8 cellular contexts compared by ENCODE assay signal in genomic region chr11:2898366-2899079, GRCh38. TPM values are rescaled to one million over a fixed set of nuclear protein-coding genes. Genes with fewer than 3 reads are reported as not detected.
DNase-seq lines count a peak whose midpoint lies in the region; ATAC-seq and TF ChIP-seq lines count a peak whose summit lies in the region.

No MANE protein-coding gene starts in this region.

- no peak for TF ChIP-seq CTCF in esophagus squamous epithelium (IDR thresholded peaks at IDR 0.05)

- DNase-seq in DMS153 (lab: John Stamatoyannopoulos, UW) (peak; percentile 76), NCI-H2029 treated with DMSO at 0.1 percent for 48 hours (lab: John Stamatoyannopoulos, UW) (peak; percentile 3), esophagus squamous epithelium (lab: John Stamatoyannopoulos, UW) (no peak), pulmonary artery endothelial cell (ENCODE audit: low read depth, low spot score) (peak; percentile 91), NCI-H1436 (lab: John Stamatoyannopoulos, UW) (no peak)
- peak; percentile 48 for DNase-seq in activated CD8-positive, alpha-beta memory T cell treated with anti-CD3 and anti-CD28 coated beads, Interleukin-2, amount 50 U/mL, for 4 hours

- peak in 1 of 4 donors; percentile 40 for TF ChIP-seq POLR2A in esophagus squamous epithelium (IDR thresholded peaks at IDR 0.05)

- ATAC-seq in GM18520 (IDR thresholded peaks at IDR 0.05; ENCODE audit: unreplicated experiment) = no peak
- ATAC-seq in GM21717 (IDR thresholded peaks at IDR 0.05; ENCODE audit: unreplicated experiment) = no peak

- no peaks in the 10 kb centered on the region for H3K36me3 ChIP-seq in esophagus squamous epithelium

- WGBS in esophagus squamous epithelium, 2 donors = 27 to 35% methylated on average over 7 to 8 of the region's 12 CpGs

- H3K27me3 ChIP-seq in esophagus squamous epithelium = no peaks in the 10 kb centered on the region

- intact Hi-C loops in esophagus squamous epithelium (cut with DNase I) = no loop called here

- peaks cover 38 to 59% (median 43%) of the 10 kb centered on the region in 3 donors for H3K4me1 ChIP-seq in esophagus squamous epithelium

- peak overlapping the region; percentile 64 to 81 (median 72) for H3K27ac ChIP-seq in esophagus squamous epithelium

- H3K9me3 ChIP-seq in esophagus squamous epithelium = no peaks in the 10 kb centered on the region

- peak overlapping the region in 1 of 4 donors; percentile 1 for H3K4me3 ChIP-seq in esophagus squamous epithelium

RNA-seq across cellular contexts. Expression of gene CDKN1C, which starts 12.9 kb away (rescaled TPM):
- total RNA-seq in esophagus squamous epithelium (10 to 100 TPM in 2 of 4 donors, 1 to 10 TPM in 2; 4.1 to 54.6 (median 20.8) TPM), pulmonary artery endothelial cell (3.5 and 4.2 TPM in 2 replicates)

RNA-seq across cellular contexts. Expression of gene PHLDA2, which starts 30.7 kb away (rescaled TPM):
- 10 to 100 TPM; 10.2 to 39.2 (median 22.5) TPM for total RNA-seq in esophagus squamous epithelium
- total RNA-seq in pulmonary artery endothelial cell = 8.4 and 12.1 TPM in 2 replicates

Comparison
In these comparisons a context has a peak if more than half of its experiments do, and no peak if none do; other contexts are left out.
1. DNase-seq: peak in DMS153 (single experiment), NCI-H2029 treated with DMSO at 0.1 percent for 48 hours (single experiment), activated CD8-positive, alpha-beta memory T cell treated with anti-CD3 and anti-CD28 coated beads, Interleukin-2, amount 50 U/mL, for 4 hours (single experiment) and pulmonary artery endothelial cell (single experiment); none in esophagus squamous epithelium (single experiment) and NCI-H1436 (single experiment).